11 cellular contexts compared by ENCODE assay signal in the genomic region with DNA sequence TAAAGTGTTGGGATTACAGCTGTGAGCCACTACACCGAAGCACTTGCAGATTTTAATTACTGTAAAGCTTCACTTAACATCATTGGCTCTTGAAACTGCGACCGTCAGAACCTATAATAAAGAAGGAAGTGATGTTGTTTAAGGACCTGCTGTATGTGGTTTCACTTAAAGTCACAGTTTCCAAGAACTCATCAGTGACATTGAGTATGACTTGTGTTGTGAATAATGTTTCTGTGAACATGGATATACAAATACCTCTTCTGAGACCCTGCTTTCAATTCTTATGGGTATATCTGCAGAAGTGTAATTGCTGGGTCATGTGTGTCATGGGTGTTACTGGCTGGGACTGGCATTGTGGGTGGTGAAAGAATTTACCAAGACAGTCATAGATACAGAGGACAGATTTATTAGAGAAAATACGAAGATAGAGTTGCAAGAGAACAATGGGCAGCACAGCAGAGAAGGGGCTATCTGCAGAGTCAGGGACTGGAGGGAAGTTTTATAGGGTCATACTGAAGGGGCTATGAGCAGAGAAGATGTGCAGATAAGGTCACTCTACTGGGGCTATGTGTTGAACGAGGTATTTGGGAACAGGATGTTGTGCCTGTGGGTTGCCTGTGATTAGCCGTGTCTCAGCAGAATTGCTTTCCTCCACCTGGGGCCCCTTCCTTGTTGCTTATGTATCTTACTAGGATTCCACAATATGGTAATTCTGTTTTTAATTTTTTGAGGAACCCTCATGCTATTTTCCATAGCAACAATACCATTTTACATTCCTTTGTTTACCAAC. TPM values are rescaled to one million over a fixed set of nuclear protein-coding genes. Genes with fewer than 3 reads are reported as not detected.
DNase-seq lines count a peak whose midpoint lies in the region; ATAC-seq and TF ChIP-seq lines count a peak whose summit lies in the region.
"Had no signal": no experiment of that assay in that cellular context is flagged by ENCODE, and none has a peak within 500 bp of the region (broad histone marks: within the 10 kb centered on the region; RNA-seq: fewer than 3 reads in every experiment).

No MANE protein-coding gene starts in this region.

- no peak overlapping the region for H3K27ac ChIP-seq in CD8-positive, alpha-beta memory T cell (ENCODE audit: low read depth, low read length)
- H3K27ac ChIP-seq in SK-N-SH (ENCODE audit: low read depth in 2 of 2, low read length in 1 of 2): no peak overlapping the region
- H3K27ac ChIP-seq: colonic mucosa, tibial nerve had no signal

- CTCF ChIA-PET in CD8-positive, alpha-beta memory T cell (lab: Charles Lee): no interaction called here
- CTCF ChIA-PET in activated B cell treated with CpG ODN at 0.5 μM for 24 hours (lab: Charles Lee): interaction anchor here (0.7 kb wide), 1 partner anchor 41 kb away, joined by 3 read pairs; no protein-coding TSS in a partner anchor
- CTCF ChIA-PET in SK-N-SH (lab: Yijun Ruan, JAX): no interaction called here

- H3K9me2 ChIP-seq in SK-N-SH: no peaks in the 10 kb centered on the region

- peaks cover 17% of the 10 kb centered on the region for H3K4me1 ChIP-seq in CD8-positive, alpha-beta memory T cell (ENCODE audit: insufficient read depth, low read length)
- peaks cover 5 to 7% of the 10 kb centered on the region in 2 experiments; a peak in 3 of 4 replicates for H3K4me1 ChIP-seq in SK-N-SH (ENCODE audit: control insufficient read depth in 1 of 2, insufficient read depth in 2 of 2, low read depth in 1 of 2, low read length in 1 of 2)
- H3K4me1 ChIP-seq: colonic mucosa had no signal

- H2AFZ ChIP-seq in SK-N-SH (ENCODE audit: low read depth): no peak overlapping the region

- peaks cover 82% of the 10 kb centered on the region for H3K79me2 ChIP-seq in SK-N-SH (ENCODE audit: insufficient read depth)

- no peak for TF ChIP-seq EP300 in SK-N-SH (IDR thresholded peaks at IDR 0.05; ENCODE audit: borderline replicate concordance in 1 of 2, low read depth in 1 of 2, low read length in 1 of 2)

- no peak overlapping the region for H3K4me3 ChIP-seq in CD8-positive, alpha-beta memory T cell (ENCODE audit: low read length)
- H3K4me3 ChIP-seq in SK-N-SH (ENCODE audit: low read depth in 2 of 2, low read length in 1 of 2): no peak overlapping the region
- H3K4me3 ChIP-seq: colonic mucosa, tibial nerve had no signal

- peaks cover 23% of the 10 kb centered on the region for H3F3A ChIP-seq in SK-N-SH (replicated peaks; ENCODE audit: insufficient read depth)

- H3K4me1 Mint-ChIP-seq in CD8-positive, alpha-beta memory T cell: peaks cover 41 to 61% (median 52%) of the 10 kb centered on the region in 3 donors
- H3K4me1 Mint-ChIP-seq in activated B cell treated with CpG ODN at 0.5 μM for 24 hours: peaks cover 63% of the 10 kb centered on the region

- 83% methylated on average over 6 of the region's 6 CpGs for WGBS in SK-N-SH (ENCODE audit: low lambda C conversion rate)

- POLR2A ChIA-PET in CD8-positive, alpha-beta memory T cell (lab: Charles Lee): no interaction called here
- POLR2A ChIA-PET in activated B cell treated with CpG ODN at 0.5 μM for 24 hours (lab: Charles Lee): interaction anchor here (1.0 kb wide), 2 partner anchors 13 to 46 kb away, joined by 3 read pairs; partner anchors contain the start of gene ACTL6A
- POLR2A ChIA-PET in SK-N-SH (lab: Yijun Ruan, JAX): no interaction called here

- H3K27ac Mint-ChIP-seq in CD8-positive, alpha-beta memory T cell: peak overlapping the region; percentile 35 to 84 (median 68)
- H3K27ac Mint-ChIP-seq in activated B cell treated with CpG ODN at 0.5 μM for 24 hours: peak overlapping the region; percentile 78

- H3K9ac ChIP-seq in SK-N-SH: no peak overlapping the region

- no peaks in the 10 kb centered on the region for H3K27me3 ChIP-seq in CD8-positive, alpha-beta memory T cell (ENCODE audit: insufficient read depth, low read length, poor library complexity, severe bottlenecking)
- no peaks in the 10 kb centered on the region for H3K27me3 ChIP-seq in SK-N-SH (ENCODE audit: insufficient read depth)
- H3K27me3 ChIP-seq: colonic mucosa, tibial nerve had no signal

- no peak for DNase-seq in CD8-positive, alpha-beta memory T cell
- DNase-seq in activated B cell treated with CpG ODN at 0.5 μM for 24 hours (no peak), SK-N-SH (no peak), DMS53 (lab: John Stamatoyannopoulos, UW) (no peak), NCI-H2107 (lab: John Stamatoyannopoulos, UW) (no peak), foreskin melanocyte (no peak)
- DNase-seq: colonic mucosa, NCI-H526 had no signal

- intact Hi-C loops in activated B cell treated with CpG ODN at 0.5 μM for 24 hours (cut with micrococcal nuclease): loop anchor here (2.0 to 5.0 kb wide), 2 partner anchors 642 to 994 kb away; partner anchors contain the start of gene TTC14

- TF ChIP-seq CTCF in activated B cell treated with CpG ODN at 0.5 μM for 24 hours (IDR thresholded peaks at IDR 0.05) (no peak), SK-N-SH (IDR thresholded peaks at IDR 0.05) (no peak)

- ATAC-seq in GM19397 (IDR thresholded peaks at IDR 0.05; ENCODE audit: unreplicated experiment) (peak; percentile 41), HG03175 (IDR thresholded peaks at IDR 0.05; ENCODE audit: unreplicated experiment) (peak; percentile 58), activated B cell treated with CpG ODN at 0.5 μM for 24 hours (ENCODE audit: low read depth) (peak; percentile 43)

- H4K20me1 ChIP-seq in SK-N-SH (ENCODE audit: insufficient read depth): no peaks in the 10 kb centered on the region

- TF ChIP-seq RAD21 in SK-N-SH (IDR thresholded peaks at IDR 0.05; ENCODE audit: low read length): no peak

- H3K4me2 ChIP-seq in SK-N-SH: no peak overlapping the region

- no peaks in the 10 kb centered on the region for H3K36me3 ChIP-seq in CD8-positive, alpha-beta memory T cell (ENCODE audit: insufficient read depth, low read length)
- peaks cover 17 to 19% of the 10 kb centered on the region in 2 experiments for H3K36me3 ChIP-seq in SK-N-SH (replicated peaks in 1 of 2; ENCODE audit: control insufficient read depth in 1 of 2, insufficient read depth in 2 of 2, low read length in 1 of 2)
- H3K36me3 ChIP-seq: colonic mucosa had no signal

- H3K36me3 Mint-ChIP-seq in CD8-positive, alpha-beta memory T cell: peaks cover 5 to 38% (median 6%) of the 10 kb centered on the region in 3 donors
- H3K36me3 Mint-ChIP-seq in activated B cell treated with CpG ODN at 0.5 μM for 24 hours (ENCODE audit: low read depth): peaks cover 27% of the 10 kb centered on the region

- H3K9me3 Mint-ChIP-seq in CD8-positive, alpha-beta memory T cell: no peaks in the 10 kb centered on the region
- H3K9me3 Mint-ChIP-seq in activated B cell treated with CpG ODN at 0.5 μM for 24 hours: no peaks in the 10 kb centered on the region

- H3K9me3 ChIP-seq in CD8-positive, alpha-beta memory T cell (ENCODE audit: low read length): no peaks in the 10 kb centered on the region
- H3K9me3 ChIP-seq in SK-N-SH: no peaks in the 10 kb centered on the region
- H3K9me3 ChIP-seq: colonic mucosa, tibial nerve had no signal

- H3K27me3 Mint-ChIP-seq in CD8-positive, alpha-beta memory T cell: peaks cover 0 to 3% of the 10 kb centered on the region in 2 donors
- H3K27me3 Mint-ChIP-seq in activated B cell treated with CpG ODN at 0.5 μM for 24 hours: no peaks in the 10 kb centered on the region

- peak overlapping the region; percentile 5 to 41 (median 27) for H3K4me3 Mint-ChIP-seq in CD8-positive, alpha-beta memory T cell
- H3K4me3 Mint-ChIP-seq in activated B cell treated with CpG ODN at 0.5 μM for 24 hours: peak overlapping the region; percentile 33

TF ChIP-seq in SK-N-SH, 30 proteins besides CTCF, POLR2A, EP300 and RAD21 (continues in another document):
- TF ChIP-seq GATA2 (CRISPR knock-in tag; IDR thresholded peaks at IDR 0.05) (no peak), POLR2AphosphoS5 (IDR thresholded peaks at IDR 0.05; ENCODE audit: low read depth, low read length) (no peak), RCOR1 (IDR thresholded peaks at IDR 0.05; ENCODE audit: low read length) (no peak), MAX (IDR thresholded peaks at IDR 0.05; ENCODE audit: low read depth) (no peak), FOXJ3 (CRISPR knock-in tag; IDR thresholded peaks at IDR 0.05) (no peak)
- TF ChIP-seq, protein P1, sequence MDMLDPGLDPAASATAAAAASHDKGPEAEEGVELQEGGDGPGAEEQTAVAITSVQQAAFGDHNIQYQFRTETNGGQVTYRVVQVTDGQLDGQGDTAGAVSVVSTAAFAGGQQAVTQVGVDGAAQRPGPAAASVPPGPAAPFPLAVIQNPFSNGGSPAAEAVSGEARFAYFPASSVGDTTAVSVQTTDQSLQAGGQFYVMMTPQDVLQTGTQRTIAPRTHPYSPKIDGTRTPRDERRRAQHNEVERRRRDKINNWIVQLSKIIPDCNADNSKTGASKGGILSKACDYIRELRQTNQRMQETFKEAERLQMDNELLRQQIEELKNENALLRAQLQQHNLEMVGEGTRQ (IDR thresholded peaks at IDR 0.05; ENCODE audit: borderline replicate concordance, low read depth, low read length): no peak

RNA-seq across cellular contexts. Expression of gene NDUFB5, which starts 4.5 kb away (rescaled TPM):
- 100 to 1,000 TPM; 110 to 126 TPM for total RNA-seq in CD8-positive, alpha-beta memory T cell
- 66.5 TPM for polyA plus RNA-seq in CD8-positive, alpha-beta memory T cell
- total RNA-seq in activated B cell treated with CpG ODN at 0.5 μM for 24 hours: 63.5 and 67.3 TPM in 2 replicates
- 31.3 and 35.3 TPM in 2 replicates for polyA plus RNA-seq in SK-N-SH (2012; rRNA removed)
- 44.1 and 73.7 TPM in 2 replicates for polyA plus RNA-seq in SK-N-SH (2012; cell fraction: cytosol; rRNA removed)
- polyA plus RNA-seq in SK-N-SH (2012; cell fraction: nucleus; rRNA removed): 15.9 and 31.0 TPM in 2 replicates

RNA-seq across cellular contexts. Expression of gene MRPL47, which starts 4.7 kb away (rescaled TPM):
- total RNA-seq in CD8-positive, alpha-beta memory T cell: 10 to 100 TPM; 68.5 to 73.0 TPM
- polyA plus RNA-seq in CD8-positive, alpha-beta memory T cell: 51.7 TPM
- total RNA-seq in activated B cell treated with CpG ODN at 0.5 μM for 24 hours: 38.6 and 44.3 TPM in 2 replicates
- 37.8 and 44.3 TPM in 2 replicates for polyA plus RNA-seq in SK-N-SH (2012; rRNA removed)
- polyA plus RNA-seq in SK-N-SH (2012; cell fraction: cytosol; rRNA removed): 57.6 and 88.2 TPM in 2 replicates
- 14.9 and 22.3 TPM in 2 replicates for polyA plus RNA-seq in SK-N-SH (2012; cell fraction: nucleus; rRNA removed)

RNA-seq across cellular contexts. Expression of gene USP13, which starts 43.7 kb away (rescaled TPM):
- 10 to 100 TPM; 12.7 to 13.8 TPM for total RNA-seq in CD8-positive, alpha-beta memory T cell
- 13.3 TPM for polyA plus RNA-seq in CD8-positive, alpha-beta memory T cell
- 9.9 and 11.0 TPM in 2 replicates for total RNA-seq in activated B cell treated with CpG ODN at 0.5 μM for 24 hours
- 7.7 and 8.2 TPM in 2 replicates for polyA plus RNA-seq in SK-N-SH (2012; rRNA removed)
- polyA plus RNA-seq in SK-N-SH (2012; cell fraction: cytosol; rRNA removed): 9.3 and 10.0 TPM in 2 replicates
- 5.6 and 8.6 TPM in 2 replicates for polyA plus RNA-seq in SK-N-SH (2012; cell fraction: nucleus; rRNA removed)

RNA-seq across cellular contexts. Expression of gene ACTL6A, which starts 46.4 kb away (rescaled TPM):
- total RNA-seq in CD8-positive, alpha-beta memory T cell: 100 to 1,000 TPM in 1 of 2 experiments, 10 to 100 TPM in 1; 96.9 to 107 TPM
- polyA plus RNA-seq in CD8-positive, alpha-beta memory T cell: 46.8 TPM
- total RNA-seq in activated B cell treated with CpG ODN at 0.5 μM for 24 hours: 55.0 and 58.2 TPM in 2 replicates
- 82.0 and 87.7 TPM in 2 replicates for polyA plus RNA-seq in SK-N-SH (2012; rRNA removed)
- 89.2 and 93.4 TPM in 2 replicates for polyA plus RNA-seq in SK-N-SH (2012; cell fraction: cytosol; rRNA removed)
- 79.9 and 90.6 TPM in 2 replicates for polyA plus RNA-seq in SK-N-SH (2012; cell fraction: nucleus; rRNA removed)
